In the genomic region with DNA sequence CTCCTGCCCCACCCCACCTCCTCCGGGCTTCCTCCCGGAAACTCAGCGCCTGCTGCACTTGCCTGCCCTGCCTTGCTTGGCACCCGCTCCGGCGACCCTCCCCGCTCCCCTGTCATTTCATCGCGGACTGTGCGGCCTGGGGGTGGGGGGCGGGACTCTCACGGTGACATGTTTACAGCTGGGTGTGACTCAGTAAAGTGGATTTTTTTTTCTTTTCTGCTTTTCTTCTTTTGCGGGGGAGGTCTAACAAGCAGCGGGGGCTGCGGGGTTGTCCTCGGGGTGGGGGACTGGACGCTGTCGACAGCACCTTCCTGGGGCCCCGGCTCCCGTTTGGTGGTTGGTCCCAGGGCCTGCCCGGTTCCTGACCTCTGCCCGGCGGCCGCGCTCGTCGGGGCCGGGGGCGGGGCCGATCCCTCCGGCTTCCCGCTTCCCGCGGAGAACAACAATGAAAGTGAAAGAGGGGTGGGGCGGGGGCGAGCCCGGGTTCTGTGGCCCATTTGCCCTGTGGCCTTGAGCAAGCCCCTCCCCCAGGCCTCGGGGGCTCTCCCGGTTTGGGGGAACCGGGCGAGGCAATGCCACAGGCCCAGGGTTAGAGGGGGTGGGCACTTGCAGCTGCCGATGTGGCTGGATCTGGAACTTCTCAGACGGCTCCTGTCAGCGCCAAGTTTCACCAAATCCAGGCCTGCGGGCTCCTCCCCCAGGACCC, we compare ENCODE assay signal across 8 cellular contexts.
DNase-seq lines count a peak whose midpoint lies in the region; ATAC-seq and TF ChIP-seq lines count a peak whose summit lies in the region.

No MANE protein-coding gene starts in this region.

- no peak for TF ChIP-seq CTCF in astrocyte of the spinal cord (IDR thresholded peaks at IDR 0.05; ENCODE audit: low read depth, low read length)

- in situ Hi-C loops in astrocyte of the spinal cord (cut with HindIII; ENCODE audit: low sequenced_read_pairs) = no loop called here

- H3K4me3 ChIP-seq in astrocyte of the spinal cord (ENCODE audit: low read depth, low read length) = peak overlapping the region; percentile 50

- DNase-seq in CD1c-positive myeloid dendritic cell (ENCODE audit: extremely low spot score) (peak; percentile 75), T-helper 1 cell (peak; percentile 33 to 52 (median 42)), astrocyte of the spinal cord (ENCODE audit: low read depth, low spot score) (peak; percentile 20), iPS-NIHi11 (ENCODE audit: low spot score) (peak; percentile 88), dedifferentiated amniotic fluid mesenchymal stem cell (ENCODE audit: extremely low spot score) (no peak)
- DNase-seq in stimulated activated CD4-positive, alpha-beta T cell treated with anti-CD3 and anti-CD28 coated beads, Interleukin-12 subunit alpha, Interleukin-12 subunit beta, amount 100 ng/mL, for 48 hours (ENCODE audit: low read depth in 2 of 3, low spot score in 1 of 3) = peak; percentile 40 to 65 (median 56)

- peak; percentile 44 for ATAC-seq in HG03108 (IDR thresholded peaks at IDR 0.05; ENCODE audit: unreplicated experiment)
- ATAC-seq in HG03039 (IDR thresholded peaks at IDR 0.05; ENCODE audit: unreplicated experiment) = no peak
